In genomic region chr6:41767112-41767946, GRCh38 we compare ENCODE assay signal across 1 cellular context.
TF ChIP-seq lines count a peak whose summit lies in the region.

No MANE protein-coding gene starts in this region.

TF ChIP-seq in endothelial cell of umbilical vein, 7 proteins besides CTCF, POLR2A, EP300 and RAD21:
- no peak for TF ChIP-seq JUN (IDR thresholded peaks at IDR 0.05; ENCODE audit: borderline replicate concordance, insufficient read depth, insufficient read length, low read depth)
- TF ChIP-seq FOS (IDR thresholded peaks at IDR 0.05; ENCODE audit: borderline replicate concordance, insufficient read depth, low read length): no peak
- TF ChIP-seq EZH2 (IDR thresholded peaks at IDR 0.05; ENCODE audit: borderline replicate concordance, low read depth, low read length, severe bottlenecking): no peak
- no peak for TF ChIP-seq GATA2 (IDR thresholded peaks at IDR 0.05; ENCODE audit: insufficient read depth, insufficient read length, low read depth, low read length)
- no peak for TF ChIP-seq MAX (IDR thresholded peaks at IDR 0.05; ENCODE audit: insufficient read depth, insufficient read length)
- no peak for TF ChIP-seq POLR2AphosphoS5 (IDR thresholded peaks at IDR 0.05; ENCODE audit: insufficient read depth, low read depth, low read length)
- no peak for TF ChIP-seq MYC (IDR thresholded peaks at IDR 0.05; ENCODE audit: low read depth, low read length)
